Comparison of ENCODE assay signal across 1 cellular context in the genomic region with DNA sequence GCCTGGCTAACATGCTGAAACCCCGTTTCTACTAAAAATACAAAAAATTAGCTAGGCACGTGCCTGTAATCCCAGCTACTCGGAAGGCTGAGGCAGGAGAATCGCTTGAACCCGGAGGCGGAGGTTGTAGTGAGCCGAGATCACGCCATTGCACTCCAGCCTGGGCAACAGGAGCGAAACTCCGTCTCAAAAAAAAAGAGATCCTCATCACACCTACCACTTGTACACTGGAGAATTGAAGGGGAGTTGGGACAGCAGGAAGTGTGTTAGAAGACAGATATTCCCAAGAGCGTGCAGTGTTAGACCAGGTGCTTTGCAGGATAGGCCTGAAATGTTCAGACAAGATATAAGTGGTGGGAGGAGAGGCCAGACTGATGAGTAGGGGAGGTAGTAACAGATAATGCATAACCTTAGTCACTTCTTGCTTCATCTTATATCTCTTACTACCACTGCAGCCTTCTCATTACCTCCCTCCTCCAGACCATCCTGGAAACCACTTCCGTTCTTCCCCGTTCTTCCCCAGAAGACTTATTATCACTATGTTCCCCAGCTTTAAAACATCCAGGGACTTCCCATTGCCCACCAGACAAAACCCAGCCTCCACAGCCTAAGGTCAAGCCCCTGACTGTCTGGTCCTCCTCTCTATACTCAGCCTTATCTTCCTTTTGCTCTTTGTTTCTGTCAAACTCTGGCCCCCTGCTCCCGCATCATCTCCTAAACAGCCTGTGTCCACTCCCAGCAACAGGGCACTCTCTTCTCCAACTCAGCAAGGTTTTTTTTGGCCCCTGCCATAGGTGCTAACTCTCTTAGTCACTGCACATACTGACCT.
TF ChIP-seq lines count a peak whose summit lies in the region.

No MANE protein-coding gene starts in this region.

TF ChIP-seq in K562, 482 proteins besides CTCF, POLR2A, EP300 and RAD21 (continued from another document and continues in another):
- TF ChIP-seq PCBP1 (IDR thresholded peaks at IDR 0.05; ENCODE audit: low read depth, low read length, poor library complexity, severe bottlenecking): no peak
- peak; percentile 92 for TF ChIP-seq ATF7 (IDR thresholded peaks at IDR 0.05)
- TF ChIP-seq ZNF134 (CRISPR knock-in tag; conservative IDR thresholded peaks at IDR 0.05): peak; percentile 76
- TF ChIP-seq THRB (CRISPR knock-in tag; conservative IDR thresholded peaks at IDR 0.05): peak; percentile 92
- TF ChIP-seq CXXC5 (CRISPR knock-in tag; IDR thresholded peaks at IDR 0.05): peak; percentile 98
- no peak for TF ChIP-seq RB1 (IDR thresholded peaks at IDR 0.05; ENCODE audit: low read depth)
- peak; percentile 94 for TF ChIP-seq SPI1 (IDR thresholded peaks at IDR 0.05; ENCODE audit: borderline replicate concordance, low read depth, low read length)
- TF ChIP-seq, protein P1, sequence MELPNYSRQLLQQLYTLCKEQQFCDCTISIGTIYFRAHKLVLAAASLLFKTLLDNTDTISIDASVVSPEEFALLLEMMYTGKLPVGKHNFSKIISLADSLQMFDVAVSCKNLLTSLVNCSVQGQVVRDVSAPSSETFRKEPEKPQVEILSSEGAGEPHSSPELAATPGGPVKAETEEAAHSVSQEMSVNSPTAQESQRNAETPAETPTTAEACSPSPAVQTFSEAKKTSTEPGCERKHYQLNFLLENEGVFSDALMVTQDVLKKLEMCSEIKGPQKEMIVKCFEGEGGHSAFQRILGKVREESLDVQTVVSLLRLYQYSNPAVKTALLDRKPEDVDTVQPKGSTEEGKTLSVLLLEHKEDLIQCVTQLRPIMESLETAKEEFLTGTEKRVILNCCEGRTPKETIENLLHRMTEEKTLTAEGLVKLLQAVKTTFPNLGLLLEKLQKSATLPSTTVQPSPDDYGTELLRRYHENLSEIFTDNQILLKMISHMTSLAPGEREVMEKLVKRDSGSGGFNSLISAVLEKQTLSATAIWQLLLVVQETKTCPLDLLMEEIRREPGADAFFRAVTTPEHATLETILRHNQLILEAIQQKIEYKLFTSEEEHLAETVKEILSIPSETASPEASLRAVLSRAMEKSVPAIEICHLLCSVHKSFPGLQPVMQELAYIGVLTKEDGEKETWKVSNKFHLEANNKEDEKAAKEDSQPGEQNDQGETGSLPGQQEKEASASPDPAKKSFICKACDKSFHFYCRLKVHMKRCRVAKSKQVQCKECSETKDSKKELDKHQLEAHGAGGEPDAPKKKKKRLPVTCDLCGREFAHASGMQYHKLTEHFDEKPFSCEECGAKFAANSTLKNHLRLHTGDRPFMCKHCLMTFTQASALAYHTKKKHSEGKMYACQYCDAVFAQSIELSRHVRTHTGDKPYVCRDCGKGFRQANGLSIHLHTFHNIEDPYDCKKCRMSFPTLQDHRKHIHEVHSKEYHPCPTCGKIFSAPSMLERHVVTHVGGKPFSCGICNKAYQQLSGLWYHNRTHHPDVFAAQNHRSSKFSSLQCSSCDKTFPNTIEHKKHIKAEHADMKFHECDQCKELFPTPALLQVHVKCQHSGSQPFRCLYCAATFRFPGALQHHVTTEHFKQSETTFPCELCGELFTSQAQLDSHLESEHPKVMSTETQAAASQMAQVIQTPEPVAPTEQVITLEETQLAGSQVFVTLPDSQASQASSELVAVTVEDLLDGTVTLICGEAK (IDR thresholded peaks at IDR 0.05): peak; percentile 62
- TF ChIP-seq, protein P1 (CRISPR knock-in tag; IDR thresholded peaks at IDR 0.05): no peak
- TF ChIP-seq ZNF318 (IDR thresholded peaks at IDR 0.05; ENCODE audit: borderline replicate concordance in 1 of 2, low read depth in 1 of 2): peak in 1 of 2 experiments; percentile 94; a peak in 2 of 4 replicates
- TF ChIP-seq ZBTB9 (CRISPR knock-in tag; IDR thresholded peaks at IDR 0.05): peak; percentile 95
- TF ChIP-seq ZEB2 (IDR thresholded peaks at IDR 0.05): peak; percentile 100
- TF ChIP-seq LCOR (CRISPR knock-in tag; IDR thresholded peaks at IDR 0.05): peak; percentile 99
- TF ChIP-seq TGIF2 (CRISPR knock-in tag; IDR thresholded peaks at IDR 0.05): no peak
- TF ChIP-seq DPF2 (IDR thresholded peaks at IDR 0.05): peak; percentile 100
- TF ChIP-seq, protein P2, sequence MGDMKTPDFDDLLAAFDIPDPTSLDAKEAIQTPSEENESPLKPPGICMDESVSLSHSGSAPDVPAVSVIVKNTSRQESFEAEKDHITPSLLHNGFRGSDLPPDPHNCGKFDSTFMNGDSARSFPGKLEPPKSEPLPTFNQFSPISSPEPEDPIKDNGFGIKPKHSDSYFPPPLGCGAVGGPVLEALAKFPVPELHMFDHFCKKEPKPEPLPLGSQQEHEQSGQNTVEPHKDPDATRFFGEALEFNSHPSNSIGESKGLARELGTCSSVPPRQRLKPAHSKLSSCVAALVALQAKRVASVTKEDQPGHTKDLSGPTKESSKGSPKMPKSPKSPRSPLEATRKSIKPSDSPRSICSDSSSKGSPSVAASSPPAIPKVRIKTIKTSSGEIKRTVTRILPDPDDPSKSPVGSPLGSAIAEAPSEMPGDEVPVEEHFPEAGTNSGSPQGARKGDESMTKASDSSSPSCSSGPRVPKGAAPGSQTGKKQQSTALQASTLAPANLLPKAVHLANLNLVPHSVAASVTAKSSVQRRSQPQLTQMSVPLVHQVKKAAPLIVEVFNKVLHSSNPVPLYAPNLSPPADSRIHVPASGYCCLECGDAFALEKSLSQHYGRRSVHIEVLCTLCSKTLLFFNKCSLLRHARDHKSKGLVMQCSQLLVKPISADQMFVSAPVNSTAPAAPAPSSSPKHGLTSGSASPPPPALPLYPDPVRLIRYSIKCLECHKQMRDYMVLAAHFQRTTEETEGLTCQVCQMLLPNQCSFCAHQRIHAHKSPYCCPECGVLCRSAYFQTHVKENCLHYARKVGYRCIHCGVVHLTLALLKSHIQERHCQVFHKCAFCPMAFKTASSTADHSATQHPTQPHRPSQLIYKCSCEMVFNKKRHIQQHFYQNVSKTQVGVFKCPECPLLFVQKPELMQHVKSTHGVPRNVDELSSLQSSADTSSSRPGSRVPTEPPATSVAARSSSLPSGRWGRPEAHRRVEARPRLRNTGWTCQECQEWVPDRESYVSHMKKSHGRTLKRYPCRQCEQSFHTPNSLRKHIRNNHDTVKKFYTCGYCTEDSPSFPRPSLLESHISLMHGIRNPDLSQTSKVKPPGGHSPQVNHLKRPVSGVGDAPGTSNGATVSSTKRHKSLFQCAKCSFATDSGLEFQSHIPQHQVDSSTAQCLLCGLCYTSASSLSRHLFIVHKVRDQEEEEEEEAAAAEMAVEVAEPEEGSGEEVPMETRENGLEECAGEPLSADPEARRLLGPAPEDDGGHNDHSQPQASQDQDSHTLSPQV (IDR thresholded peaks at IDR 0.05): peak; percentile 67
- TF ChIP-seq FOXA3 (CRISPR knock-in tag; conservative IDR thresholded peaks at IDR 0.05 in 1 of 2, IDR thresholded peaks at IDR 0.05 in 1 of 2): peak; percentile 18 to 47; a peak in 2 of 4 replicates
- TF ChIP-seq MTA3 (IDR thresholded peaks at IDR 0.05; ENCODE audit: borderline replicate concordance): peak; percentile 97
- TF ChIP-seq MTA1 (IDR thresholded peaks at IDR 0.05; ENCODE audit: borderline replicate concordance): peak; percentile 95
- TF ChIP-seq MBD2 (IDR thresholded peaks at IDR 0.05; ENCODE audit: borderline replicate concordance, low read depth): peak; percentile 97
